ENCODE assay signal across 1 cellular context in genomic region chr4:1683371-1683902, GRCh38.
TF ChIP-seq lines count a peak whose summit lies in the region.

No MANE protein-coding gene starts in this region.

TF ChIP-seq in HepG2, 621 proteins besides CTCF, POLR2A, EP300 and RAD21:
- TF ChIP-seq SYNCRIP (IDR thresholded peaks at IDR 0.05; ENCODE audit: insufficient read depth, low read depth, low read length), result no peak
- TF ChIP-seq PHF21A (CRISPR knock-in tag; IDR thresholded peaks at IDR 0.05), result peak; percentile 16; the same call in 1 of the 2 replicates
- 0 out of 2 replicates have a peak, but pooled peaks have one; percentile 16 for TF ChIP-seq ATF7-NPFF (CRISPR knock-in tag; IDR thresholded peaks at IDR 0.05; ENCODE audit: low read depth)
- 0 out of 2 replicates have a peak, but pooled peaks have one; percentile 11 for TF ChIP-seq ZSCAN31 (CRISPR knock-in tag; IDR thresholded peaks at IDR 0.05; ENCODE audit: low read depth)
- no peak for TF ChIP-seq TCF7L2 (IDR thresholded peaks at IDR 0.05; ENCODE audit: low read depth, low read length)
- TF ChIP-seq ZNF598 (CRISPR knock-in tag; IDR thresholded peaks at IDR 0.05; ENCODE audit: borderline replicate concordance), result peak; percentile 49; the same call in 1 of the 2 replicates
- peak; percentile 42; the same call in 1 of the 2 replicates for TF ChIP-seq TBX2 (CRISPR knock-in tag; IDR thresholded peaks at IDR 0.05; ENCODE audit: borderline replicate concordance)
- TF ChIP-seq ZNF724P (CRISPR knock-in tag; IDR thresholded peaks at IDR 0.05; ENCODE audit: borderline replicate concordance), result 0 out of 2 replicates have a peak, but pooled peaks have one; percentile 26
